In the genomic region with DNA sequence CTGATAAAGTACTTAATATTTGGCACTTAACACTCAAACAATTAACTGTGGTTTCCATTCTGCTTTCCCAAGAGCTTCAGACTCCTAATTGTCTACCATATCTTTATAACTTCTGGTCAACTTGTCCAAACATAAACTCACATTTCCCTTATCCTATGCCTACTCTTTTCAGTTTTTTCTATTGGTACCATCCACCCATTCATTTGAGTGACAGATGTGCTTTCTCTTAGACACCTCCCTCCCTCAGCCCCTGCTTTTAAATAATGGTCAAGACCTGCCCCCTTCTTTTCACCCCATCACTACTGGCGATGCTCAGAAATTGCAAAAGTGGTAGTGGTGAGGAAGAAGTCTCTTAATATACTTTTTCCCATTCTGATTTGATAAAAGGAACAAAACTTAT, we compare ENCODE assay signal across 18 cellular contexts. TPM values are rescaled to one million over a fixed set of nuclear protein-coding genes. Genes with fewer than 3 reads are reported as not detected.
DNase-seq lines count a peak whose midpoint lies in the region; TF ChIP-seq lines count a peak whose summit lies in the region.
"Had no signal": no experiment of that assay in that cellular context is flagged by ENCODE, and none has a peak within 500 bp of the region (broad histone marks: within the 10 kb centered on the region; RNA-seq: fewer than 3 reads in every experiment).

No MANE protein-coding gene starts in this region.

- no peaks in the 10 kb centered on the region for H3K9me3 Mint-ChIP-seq in HFFc6
- H3K9me3 Mint-ChIP-seq: CD8-positive, alpha-beta memory T cell had no signal

- peaks cover 47% of the 10 kb centered on the region for H3K4me1 Mint-ChIP-seq in HFFc6 (ENCODE audit: low read depth)

- H3K9me3 ChIP-seq in OCI-LY7 (ENCODE audit: low read length) (no peaks in the 10 kb centered on the region), hepatocyte (ENCODE audit: low read depth) (no peaks in the 10 kb centered on the region), esophagus muscularis mucosa (no peaks in the 10 kb centered on the region)
- H3K9me3 ChIP-seq: BE2C, SJSA1 had no signal

- H4K20me1 ChIP-seq in OCI-LY7 (ENCODE audit: insufficient read depth, low read length) (no peaks in the 10 kb centered on the region), hepatocyte (ENCODE audit: insufficient read depth, poor library complexity, severe bottlenecking) (no peaks in the 10 kb centered on the region)

- POLR2A ChIA-PET in OCI-LY7 (lab: Charles Lee): interaction anchor here (1.0 to 4.1 kb wide), 10 partner anchors 9 to 47 kb away, joined by 3 to 39 read pairs (median 4); a partner anchor contains a TSS

- H3K27me3 ChIP-seq in hepatocyte: no peaks in the 10 kb centered on the region
- H3K27me3 ChIP-seq in esophagus muscularis mucosa: no peaks in the 10 kb centered on the region
- H3K27me3 ChIP-seq: BE2C, SJSA1 had no signal

- H3K36me3 Mint-ChIP-seq in HFFc6 (ENCODE audit: low read depth): peaks cover 29% of the 10 kb centered on the region

- intact Hi-C loops in OCI-LY7 (cut with micrococcal nuclease; ENCODE audit: unreplicated experiment) (no loop called here), esophagus muscularis mucosa (cut with DNase I) (no loop called here)

- H3K27ac Mint-ChIP-seq in HFFc6: peak overlapping the region; percentile 15

- CTCF ChIA-PET in OCI-LY7 (lab: Charles Lee; ENCODE audit: unreplicated experiment): interaction anchor here (0.6 to 1.0 kb wide), 2 partner anchors 38 to 181 kb away, joined by 3 read pairs; no protein-coding TSS in a partner anchor

- H3K9me2 ChIP-seq in OCI-LY7 (ENCODE audit: insufficient read depth, low read length) (no peaks in the 10 kb centered on the region), hepatocyte (replicated peaks; ENCODE audit: insufficient read depth) (no peaks in the 10 kb centered on the region)

- H3K4me3 ChIP-seq in OCI-LY7 (ENCODE audit: low read depth, low read length, poor library complexity, severe bottlenecking) (peak overlapping the region; percentile 62), hepatocyte (no peak overlapping the region), esophagus muscularis mucosa (no peak overlapping the region)
- H3K4me3 ChIP-seq: SJSA1 had no signal

- DNase-seq in HFFc6 (no peak), OCI-LY7 (ENCODE audit: low spot score) (peak; percentile 33), hepatocyte (ENCODE audit: low spot score) (no peak), esophagus muscularis mucosa (ENCODE audit: extremely low spot score) (no peak), HUDEP-2 (lab: John Stamatoyannopoulos, UW; ENCODE audit: unreplicated experiment in 76 of 76) (no peak), Ammon's horn (ENCODE audit: low spot score) (no peak)
- DNase-seq in activated CD4-positive, alpha-beta T cell treated with anti-CD3 and anti-CD28 coated beads, Interleukin-2, amount 50 U/mL, for 48 hours: no peak
- DNase-seq: BE2C; CD8-positive, alpha-beta memory T cell; DMS79 treated with DMSO at 0.1 percent for 48 hours; GOT3; NCI-H1417; NCI-H187 treated with DMSO at 0.1 percent for 48 hours; NCI-H446; NCI-H69; PC-3; SW 1271 had no signal

- peak overlapping the region; percentile 17; the same call in 1 of the 2 replicates for H2AFZ ChIP-seq in OCI-LY7 (ENCODE audit: low read length)
- H2AFZ ChIP-seq in hepatocyte: no peak overlapping the region

- WGBS in hepatocyte (ENCODE audit: low lambda C conversion rate, missing lambda C conversion rate): 100% methylated on average over 1 of the region's 1 CpG
- WGBS in esophagus muscularis mucosa: 97% methylated on average over 1 of the region's 1 CpG

- TF ChIP-seq CTCF in HFFc6 (IDR thresholded peaks at IDR 0.05): no peak
- TF ChIP-seq CTCF in OCI-LY7 (conservative IDR thresholded peaks at IDR 0.05; ENCODE audit: low read length): no peak
- no peak for TF ChIP-seq CTCF in hepatocyte (IDR thresholded peaks at IDR 0.05; ENCODE audit: poor library complexity)
- no peak for TF ChIP-seq CTCF in esophagus muscularis mucosa (IDR thresholded peaks at IDR 0.05)

- H3K4me2 ChIP-seq in OCI-LY7 (ENCODE audit: low read length) (peak overlapping the region; percentile 86), hepatocyte (no peak overlapping the region)

- H3K4me3 Mint-ChIP-seq in HFFc6: no peak overlapping the region

- H3K27ac ChIP-seq in OCI-LY7 (ENCODE audit: low read depth, low read length, poor library complexity, severe bottlenecking) (peak overlapping the region; percentile 94), hepatocyte (peak overlapping the region; percentile 59), esophagus muscularis mucosa (replicated peaks in 1 of 4) (no peak overlapping the region)
- H3K27ac ChIP-seq: SJSA1 had no signal

- TF ChIP-seq POLR2A in esophagus muscularis mucosa (IDR thresholded peaks at IDR 0.05; ENCODE audit: low read depth): no peak

- H3K36me3 ChIP-seq in OCI-LY7 (ENCODE audit: insufficient read depth, low read length) (peaks cover 49% of the 10 kb centered on the region), hepatocyte (replicated peaks; ENCODE audit: insufficient read depth, low read depth) (no peaks in the 10 kb centered on the region), esophagus muscularis mucosa (peaks cover 0 to 31% (median 1%) of the 10 kb centered on the region in 4 donors)

- H3K79me2 ChIP-seq in OCI-LY7 (ENCODE audit: insufficient read depth, low read depth, low read length) (peaks cover 5% of the 10 kb centered on the region; the same call in 1 of the 2 replicates), hepatocyte (no peaks in the 10 kb centered on the region)

- no peak for TF ChIP-seq EP300 in esophagus muscularis mucosa (IDR thresholded peaks at IDR 0.05)

- H3K27me3 Mint-ChIP-seq in HFFc6 (ENCODE audit: insufficient read depth): no peaks in the 10 kb centered on the region
- H3K27me3 Mint-ChIP-seq: CD8-positive, alpha-beta memory T cell had no signal

- TSS peak; percentile 7 for BruUV-seq in OCI-LY7 (replicated peaks; lab: Mats Ljungman, UMichigan)

- H3K4me1 ChIP-seq in OCI-LY7 (ENCODE audit: insufficient read depth, low read length, poor library complexity, severe bottlenecking) (peaks cover 75% of the 10 kb centered on the region), hepatocyte (ENCODE audit: insufficient read depth) (peaks cover 8% of the 10 kb centered on the region), esophagus muscularis mucosa (peaks cover 3 to 19% (median 12%) of the 10 kb centered on the region in 4 donors)

RNA-seq across cellular contexts. Expression of a gene that starts 5.5 kb away (rescaled TPM):
- total RNA-seq in HFFc6 (2021; fragmentation: NEBNext Ultra II Directional; extraction: Animal tissue kit (Norgen Biotek cat#: 25700)): 10 to 100 TPM; 14.7 to 25.2 (median 21.5) TPM
- total RNA-seq in OCI-LY7 (2014; rRNA removed; shearing (Covaris generic)): 0.22 TPM in 1 of 2 replicates, not detected in the other
- total RNA-seq in OCI-LY7 (2022): 0.15 and 0.38 TPM in 2 replicates
- total RNA-seq in hepatocyte: 16.2 and 16.4 TPM in 2 replicates
- polyA plus RNA-seq in hepatocyte: 8.3 and 10.7 TPM in 2 replicates
- total RNA-seq in esophagus muscularis mucosa: 1 to 10 TPM; 5.8 to 8.8 (median 8.4) TPM

RNA-seq across cellular contexts. Expression of a gene that starts 22.1 kb away (rescaled TPM):
- 100 to 1,000 TPM; 166 to 181 (median 172) TPM for total RNA-seq in HFFc6 (2021; fragmentation: NEBNext Ultra II Directional; extraction: Animal tissue kit (Norgen Biotek cat#: 25700))
- 109 and 111 TPM in 2 replicates for total RNA-seq in OCI-LY7 (2014; rRNA removed; shearing (Covaris generic))
- total RNA-seq in OCI-LY7 (2022): 104 and 123 TPM in 2 replicates
- total RNA-seq in hepatocyte: 45.4 and 57.9 TPM in 2 replicates
- polyA plus RNA-seq in hepatocyte: 157 and 168 TPM in 2 replicates
- 100 to 1,000 TPM in 1 of 4 donors, 10 to 100 TPM in 3; 59.9 to 113 (median 71.0) TPM for total RNA-seq in esophagus muscularis mucosa

RNA-seq across cellular contexts. Expression of a gene that starts 46.2 kb away (rescaled TPM):
- 10 to 100 TPM; 16.1 to 18.2 (median 17.3) TPM for total RNA-seq in HFFc6 (2021; fragmentation: NEBNext Ultra II Directional; extraction: Animal tissue kit (Norgen Biotek cat#: 25700))
- total RNA-seq in OCI-LY7 (2014; rRNA removed; shearing (Covaris generic)): 221 and 231 TPM in 2 replicates
- total RNA-seq in OCI-LY7 (2022) (119 and 137 TPM in 2 replicates), hepatocyte (31.3 and 36.8 TPM in 2 replicates), esophagus muscularis mucosa (10 to 100 TPM; 20.6 to 26.6 (median 24.2) TPM)
- 7.0 and 7.9 TPM in 2 replicates for polyA plus RNA-seq in hepatocyte

Comparison
In these comparisons a context has a peak if more than half of its experiments do, and no peak if none do; other contexts are left out.
1. H3K27ac ChIP-seq: peak in OCI-LY7 (single experiment) and hepatocyte (single experiment); none in esophagus muscularis mucosa (0 of 4).
2. RNA of a gene that starts 5.5 kb away (total RNA-seq): 14.7 to 25.2 TPM in HFFc6, 16.2 to 16.4 TPM in hepatocyte and 5.8 to 8.8 TPM in esophagus muscularis mucosa; 0.15 to 0.38 TPM in OCI-LY7; every median in the first group is over 4 times any median in the second.